22 cellular contexts compared by ENCODE assay signal in the genomic region with DNA sequence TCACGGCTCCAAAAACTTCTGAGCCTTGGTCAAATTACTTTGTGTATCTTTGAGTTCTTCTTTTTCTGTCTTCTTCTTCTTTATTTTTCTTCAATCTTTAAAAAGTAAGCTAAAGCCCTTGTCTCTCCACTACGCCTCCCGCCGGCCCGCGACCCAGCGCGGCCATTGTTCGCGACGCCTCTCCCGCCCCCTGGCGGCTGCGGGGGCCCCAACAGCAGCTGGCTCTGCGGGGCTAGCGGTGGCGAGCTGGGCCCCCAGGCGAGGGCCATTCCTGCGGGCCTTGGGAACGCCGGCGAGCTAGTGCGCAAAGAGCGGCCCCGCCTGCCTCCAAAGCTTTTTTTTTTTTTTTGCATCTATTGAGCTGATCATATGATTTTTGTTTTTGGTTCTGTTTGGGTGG.
DNase-seq lines count a peak whose midpoint lies in the region; ATAC-seq, FAIRE-seq and TF ChIP-seq lines count a peak whose summit lies in the region.
"Had no signal": no experiment of that assay in that cellular context is flagged by ENCODE, and none has a peak within 500 bp of the region (broad histone marks: within the 10 kb centered on the region; RNA-seq: fewer than 3 reads in every experiment).

No MANE protein-coding gene starts in this region.

- H3F3A ChIP-seq in SK-N-SH (replicated peaks; ENCODE audit: insufficient read depth): no peaks in the 10 kb centered on the region

- H3K36me3 ChIP-seq in SK-N-SH (replicated peaks in 1 of 2; ENCODE audit: control insufficient read depth in 1 of 2, insufficient read depth in 2 of 2, low read length in 1 of 2) (no peaks in the 10 kb centered on the region), K562 (ENCODE audit: control insufficient read depth, insufficient read depth, low read length) (no peaks in the 10 kb centered on the region), testis (ENCODE audit: low read depth, missing control alignments) (no peaks in the 10 kb centered on the region), upper lobe of right lung (no peaks in the 10 kb centered on the region)
- H3K36me3 ChIP-seq: BE2C; BLaER1 treated with 17β-estradiol and CSF1 and Interleukin-3, amounts not matched to agents 10 nM and 100 nM had no signal

- no TSS peak for BruUV-seq in K562 (replicated peaks; lab: Mats Ljungman, UMichigan)

- H2AFZ ChIP-seq in SK-N-SH (ENCODE audit: low read depth): no peak overlapping the region
- no peak overlapping the region for H2AFZ ChIP-seq in K562 (ENCODE audit: low read depth, low read length)

- H3K9me3 ChIP-seq in SK-N-SH: no peaks in the 10 kb centered on the region
- no peaks in the 10 kb centered on the region for H3K9me3 ChIP-seq in K562 (replicated peaks; ENCODE audit: control insufficient read depth, insufficient read depth, low read depth, low read length)
- H3K9me3 ChIP-seq in testis: no peaks in the 10 kb centered on the region
- H3K9me3 ChIP-seq in upper lobe of right lung: no peaks in the 10 kb centered on the region
- H3K9me3 ChIP-seq: A549, BE2C, Caco-2 had no signal

- DNase-seq in SK-N-SH (peak; percentile 22), COR-L47 (lab: John Stamatoyannopoulos, UW) (peak; percentile 0), K562 (ENCODE audit: extremely low read depth in 1 of 4, low spot score in 3 of 4) (peak; percentile 0 to 4 (median 2)), testis (peak; percentile 14), upper lobe of right lung (no peak), cerebellum (ENCODE audit: low spot score) (no peak)
- DNase-seq: 8988T; ACHN; AML-193; BE2C; Caco-2; CD4-positive, alpha-beta memory T cell; DMS53; DMS79 treated with DMSO at 0.1 percent for 48 hours; GOT3; HCEC 1CT had no signal

- no peak overlapping the region for H3K4me2 ChIP-seq in SK-N-SH
- no peak overlapping the region for H3K4me2 ChIP-seq in K562 (ENCODE audit: insufficient read depth, low read length)
- H3K4me2 ChIP-seq: A549; BLaER1 treated with 17β-estradiol and CSF1 and Interleukin-3, amounts not matched to agents 10 nM and 100 nM had no signal

- no peak for FAIRE-seq in K562 (lab: Jason Lieb, UNC)
- FAIRE-seq: A549, G401.6, GM12892, H54 had no signal

- no peaks in the 10 kb centered on the region for H3K9me2 ChIP-seq in SK-N-SH

- H3K9me1 ChIP-seq in K562 (ENCODE audit: control insufficient read depth, insufficient read depth, low read length): no peaks in the 10 kb centered on the region

- no peak overlapping the region for H3K27ac ChIP-seq in SK-N-SH (ENCODE audit: low read depth in 2 of 2, low read length in 1 of 2)
- H3K27ac ChIP-seq in K562 (ENCODE audit: extremely low read depth, low read depth, low read length): no peak overlapping the region
- no peak overlapping the region for H3K27ac ChIP-seq in testis
- H3K27ac ChIP-seq in upper lobe of right lung: no peak overlapping the region
- H3K27ac ChIP-seq: A549; BLaER1 treated with 17β-estradiol and CSF1 and Interleukin-3, amounts not matched to agents 10 nM and 100 nM had no signal

- POLR2A ChIA-PET in SK-N-SH (lab: Yijun Ruan, JAX): no interaction called here
- POLR2A ChIA-PET in K562 (lab: Yijun Ruan, JAX): no interaction called here

- in situ Hi-C loops in K562 (cut with MboI): no loop called here

- no peaks in the 10 kb centered on the region for H3K4me1 ChIP-seq in SK-N-SH (ENCODE audit: control insufficient read depth in 1 of 2, insufficient read depth in 2 of 2, low read depth in 1 of 2, low read length in 1 of 2)
- H3K4me1 ChIP-seq in K562 (replicated peaks in 1 of 2; ENCODE audit: control insufficient read depth in 2 of 2, insufficient read depth in 2 of 2, low read length in 2 of 2): no peaks in the 10 kb centered on the region
- no peaks in the 10 kb centered on the region for H3K4me1 ChIP-seq in testis
- H3K4me1 ChIP-seq in upper lobe of right lung: no peaks in the 10 kb centered on the region
- H3K4me1 ChIP-seq: A549; BE2C; BLaER1 treated with 17β-estradiol and CSF1 and Interleukin-3, amounts not matched to agents 10 nM and 100 nM; Caco-2 had no signal

- peak; percentile 23; the same call in 1 of the 2 replicates for TF ChIP-seq CTCF in SK-N-SH (IDR thresholded peaks at IDR 0.05)
- TF ChIP-seq CTCF in K562 (IDR thresholded peaks at IDR 0.05 in 2 of 3, conservative IDR thresholded peaks at IDR 0.05 in 1 of 3; ENCODE audit: insufficient read depth in 2 of 3, low read depth in 1 of 3, low read length in 3 of 3): no peak
- no peak for TF ChIP-seq CTCF in testis (IDR thresholded peaks at IDR 0.05)
- TF ChIP-seq CTCF in upper lobe of right lung (IDR thresholded peaks at IDR 0.05): no peak

- no peak overlapping the region for H3K9ac ChIP-seq in SK-N-SH
- no peak overlapping the region for H3K9ac ChIP-seq in K562 (ENCODE audit: insufficient read depth in 1 of 2, low read depth in 2 of 2, low read length in 2 of 2)
- H3K9ac ChIP-seq: BLaER1 treated with 17β-estradiol and CSF1 and Interleukin-3, amounts not matched to agents 10 nM and 100 nM had no signal

- H4K20me1 ChIP-seq in SK-N-SH (ENCODE audit: insufficient read depth): no peaks in the 10 kb centered on the region
- H4K20me1 ChIP-seq in K562 (replicated peaks; ENCODE audit: control insufficient read depth, insufficient read depth, low read length): no peaks in the 10 kb centered on the region
- H4K20me1 ChIP-seq: BLaER1 treated with 17β-estradiol and CSF1 and Interleukin-3, amounts not matched to agents 10 nM and 100 nM had no signal

- TF ChIP-seq EP300 in SK-N-SH (IDR thresholded peaks at IDR 0.05; ENCODE audit: borderline replicate concordance in 1 of 2, low read depth in 1 of 2, low read length in 1 of 2): no peak
- no peak for TF ChIP-seq EP300 in K562 (IDR thresholded peaks at IDR 0.05; ENCODE audit: low read length)

- no peak for ATAC-seq in SK-N-SH treated with all-trans-retinoic acid at 6 μM for 48 hours
- no peak for ATAC-seq in K562
- no peak for ATAC-seq in upper lobe of right lung
- ATAC-seq: A549 had no signal

- WGBS in SK-N-SH (ENCODE audit: low lambda C conversion rate): 56% methylated on average over 25 of the region's 25 CpGs
- 54% methylated on average over 12 of the region's 25 CpGs for WGBS in K562 (ENCODE audit: insufficient coverage, low coverage, missing lambda C conversion rate)
- WGBS in testis, 2 donors: 42 to 67% methylated on average over 24 to 25 of the region's 25 CpGs

- TF ChIP-seq POLR2A in K562 (conservative IDR thresholded peaks at IDR 0.05) (no peak), testis (IDR thresholded peaks at IDR 0.05) (no peak)

- intact Hi-C loops in K562 (cut with micrococcal nuclease) (no loop called here), testis (cut with DNase I; ENCODE audit: low total_unique reads) (no loop called here), upper lobe of right lung (cut with DNase I) (no loop called here)

- no peaks in the 10 kb centered on the region for H3K27me3 ChIP-seq in SK-N-SH (ENCODE audit: insufficient read depth)
- no peaks in the 10 kb centered on the region for H3K27me3 ChIP-seq in K562 (ENCODE audit: control insufficient read depth in 2 of 2, insufficient read depth in 2 of 2, low read length in 2 of 2)
- H3K27me3 ChIP-seq in testis: no peaks in the 10 kb centered on the region
- H3K27me3 ChIP-seq in upper lobe of right lung: no peaks in the 10 kb centered on the region
- H3K27me3 ChIP-seq: BE2C had no signal

- H3K79me2 ChIP-seq in SK-N-SH (ENCODE audit: insufficient read depth) (no peaks in the 10 kb centered on the region), K562 (ENCODE audit: control insufficient read depth, insufficient read depth, low read length) (no peaks in the 10 kb centered on the region)

- H3K4me3 ChIP-seq in SK-N-SH (ENCODE audit: low read depth in 2 of 2, low read length in 1 of 2): no peak overlapping the region
- H3K4me3 ChIP-seq in K562: no peak overlapping the region
- no peak overlapping the region for H3K4me3 ChIP-seq in testis
- no peak overlapping the region for H3K4me3 ChIP-seq in upper lobe of right lung
- H3K4me3 ChIP-seq: A549; BLaER1 treated with 17β-estradiol and CSF1 and Interleukin-3, amounts not matched to agents 10 nM and 100 nM had no signal

- no peak for TF ChIP-seq RAD21 in SK-N-SH (IDR thresholded peaks at IDR 0.05; ENCODE audit: low read length)
- TF ChIP-seq RAD21 in K562 (CRISPR knock-in tag; conservative IDR thresholded peaks at IDR 0.05 in 1 of 2, IDR thresholded peaks at IDR 0.05 in 1 of 2): no peak

- CTCF ChIA-PET in SK-N-SH (lab: Yijun Ruan, JAX) (no interaction called here), K562 (lab: Yijun Ruan, JAX; ENCODE audit: low intra/inter-chr PET ratio) (no interaction called here)

TF ChIP-seq in SK-N-SH, 30 proteins besides CTCF, POLR2A, EP300 and RAD21:
- TF ChIP-seq MEF2A (IDR thresholded peaks at IDR 0.05; ENCODE audit: borderline replicate concordance, low read depth): no peak

TF ChIP-seq in SK-N-SH treated with all-trans-retinoic acid at 6 μM for 48 hours, 23 proteins besides CTCF, POLR2A, EP300 and RAD21 (continues in another document):
- TF ChIP-seq PPARA (CRISPR knock-in tag; IDR thresholded peaks at IDR 0.05; ENCODE audit: borderline replicate concordance) (no peak), RARB (CRISPR knock-in tag; IDR thresholded peaks at IDR 0.05) (no peak), BACH2 (CRISPR knock-in tag; IDR thresholded peaks at IDR 0.05; ENCODE audit: borderline replicate concordance) (no peak), CSDC2 (CRISPR knock-in tag; IDR thresholded peaks at IDR 0.05) (no peak)

TF ChIP-seq in K562, 482 proteins besides CTCF, POLR2A, EP300 and RAD21 (continues in another document):
- no peak for TF ChIP-seq FOSL1 (tag; conservative IDR thresholded peaks at IDR 0.05)
- TF ChIP-seq, protein P1, sequence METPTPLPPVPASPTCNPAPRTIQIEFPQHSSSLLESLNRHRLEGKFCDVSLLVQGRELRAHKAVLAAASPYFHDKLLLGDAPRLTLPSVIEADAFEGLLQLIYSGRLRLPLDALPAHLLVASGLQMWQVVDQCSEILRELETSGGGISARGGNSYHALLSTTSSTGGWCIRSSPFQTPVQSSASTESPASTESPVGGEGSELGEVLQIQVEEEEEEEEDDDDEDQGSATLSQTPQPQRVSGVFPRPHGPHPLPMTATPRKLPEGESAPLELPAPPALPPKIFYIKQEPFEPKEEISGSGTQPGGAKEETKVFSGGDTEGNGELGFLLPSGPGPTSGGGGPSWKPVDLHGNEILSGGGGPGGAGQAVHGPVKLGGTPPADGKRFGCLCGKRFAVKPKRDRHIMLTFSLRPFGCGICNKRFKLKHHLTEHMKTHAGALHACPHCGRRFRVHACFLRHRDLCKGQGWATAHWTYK (CRISPR knock-in tag; IDR thresholded peaks at IDR 0.05): no peak
- TF ChIP-seq, protein P2, sequence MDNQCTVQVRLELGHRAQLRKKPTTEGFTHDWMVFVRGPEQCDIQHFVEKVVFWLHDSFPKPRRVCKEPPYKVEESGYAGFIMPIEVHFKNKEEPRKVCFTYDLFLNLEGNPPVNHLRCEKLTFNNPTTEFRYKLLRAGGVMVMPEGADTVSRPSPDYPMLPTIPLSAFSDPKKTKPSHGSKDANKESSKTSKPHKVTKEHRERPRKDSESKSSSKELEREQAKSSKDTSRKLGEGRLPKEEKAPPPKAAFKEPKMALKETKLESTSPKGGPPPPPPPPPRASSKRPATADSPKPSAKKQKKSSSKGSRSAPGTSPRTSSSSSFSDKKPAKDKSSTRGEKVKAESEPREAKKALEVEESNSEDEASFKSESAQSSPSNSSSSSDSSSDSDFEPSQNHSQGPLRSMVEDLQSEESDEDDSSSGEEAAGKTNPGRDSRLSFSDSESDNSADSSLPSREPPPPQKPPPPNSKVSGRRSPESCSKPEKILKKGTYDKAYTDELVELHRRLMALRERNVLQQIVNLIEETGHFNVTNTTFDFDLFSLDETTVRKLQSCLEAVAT (IDR thresholded peaks at IDR 0.05): no peak

Comparison
In these comparisons a context has a peak if more than half of its experiments do, and no peak if none do; other contexts are left out.
1. DNase-seq: peak in SK-N-SH (single experiment), COR-L47 (single experiment), K562 (4 of 4) and testis (single experiment); none in upper lobe of right lung (single experiment) and cerebellum (single experiment).
2. Of the 27 proteins assayed by ChIP-seq in both K562 and SK-N-SH: peak only in K562: none; only in SK-N-SH: CTCF; in both: none; in neither: 26.